ENCODE assay signal across 8 cellular contexts in genomic region chr17:40358323-40359038, GRCh38. TPM values are rescaled to one million over a fixed set of nuclear protein-coding genes. Genes with fewer than 3 reads are reported as not detected.
DNase-seq lines count a peak whose midpoint lies in the region; ATAC-seq and TF ChIP-seq lines count a peak whose summit lies in the region.

No MANE protein-coding gene starts in this region.

- POLR2A ChIA-PET in AG04450 (lab: Yijun Ruan, JAX) = interaction anchor here (0.6 to 1.2 kb wide), 3 partner anchors 47 to 117 kb away, joined by 3 to 7 read pairs (median 6); no protein-coding TSS in a partner anchor

- H3K9me3 Mint-ChIP-seq in brain = peaks cover 0 to 2% (median 0%) of the 10 kb centered on the region in 5 experiments

- H3K27ac Mint-ChIP-seq in brain = peak overlapping the region; percentile 62 to 92 (median 87)

- CTCF ChIA-PET in AG04450 (lab: Charles Lee) = interaction anchor here (0.6 to 5.9 kb wide), 12 partner anchors 55 to 344 kb away, joined by 3 to 44 read pairs (median 4); partner anchors contain the start of gene TOP2A

- H3K4me3 Mint-ChIP-seq in brain = peak overlapping the region; percentile 71 to 77 (median 77)

- H3K27me3 ChIP-seq in AG04450 (ENCODE audit: control insufficient read depth, insufficient read depth, low read length) = no peaks in the 10 kb centered on the region

- peak; percentile 95 for TF ChIP-seq CTCF in AG04450 (IDR thresholded peaks at IDR 0.05; ENCODE audit: low read depth, low read length)
- TF ChIP-seq CTCF in GM20000 (IDR thresholded peaks at IDR 0.05; ENCODE audit: extremely low read depth, missing control alignments) = peak; percentile 84
- peak; percentile 99 for TF ChIP-seq CTCF in VCaP (conservative IDR thresholded peaks at IDR 0.05)
- peak; percentile 96 to 98 for TF ChIP-seq CTCF in brain (conservative IDR thresholded peaks at IDR 0.05)

- peaks cover 46% of the 10 kb centered on the region for H3K4me1 Mint-ChIP-seq in brain

- H3K27ac ChIP-seq in AG04450 (ENCODE audit: low read depth, low read length) (no peak overlapping the region), VCaP (peak overlapping the region; percentile 37)

- H3K27me3 Mint-ChIP-seq in brain = peaks cover 28% of the 10 kb centered on the region

- peaks cover 15% of the 10 kb centered on the region for H3K36me3 Mint-ChIP-seq in brain

- ATAC-seq in GM18868 (IDR thresholded peaks at IDR 0.05; ENCODE audit: unreplicated experiment) = no peak

- no peaks in the 10 kb centered on the region; the same call in 1 of the 2 replicates for H3K9me3 ChIP-seq in AG04450 (ENCODE audit: control insufficient read depth, insufficient read depth, low read length)

- no peak overlapping the region for H3K4me3 ChIP-seq in AG04450 (ENCODE audit: low read depth, low read length)

- DNase-seq in AG04450 (ENCODE audit: low read depth, low spot score) (peak; percentile 67), GM20000 (ENCODE audit: low spot score) (peak; percentile 94), NCI-H2171 treated with DMSO at 0.1 percent for 48 hours (lab: John Stamatoyannopoulos, UW) (peak; percentile 76), hypothalamus (lab: John Stamatoyannopoulos, UW) (peak in 47 of 51 donors; percentile 19 to 92 (median 75)), smooth muscle cell of the brain vasculature (ENCODE audit: low read depth, low spot score) (peak; percentile 67)

RNA-seq across cellular contexts. Expression of gene GJD3, which starts 6.1 kb away (rescaled TPM):
- polyA plus RNA-seq in AG04450 (2011; rRNA removed) (0.41 and 0.97 TPM in 2 replicates), brain (ENCODE audit: insufficient read depth, low read depth, low replicate concordance) (not detected)
- polyA minus RNA-seq in AG04450 (2011; rRNA and poly(A)+ RNA removed) = 0.39 TPM in 1 of 2 replicates, not detected in the other

RNA-seq across cellular contexts. Expression of gene RARA, which starts 49.5 kb away (rescaled TPM):
- polyA plus RNA-seq in AG04450 (2011; rRNA removed) (4.9 and 7.5 TPM in 2 replicates), brain (ENCODE audit: insufficient read depth, low read depth, low replicate concordance) (26.2 TPM)
- 9.7 and 10.2 TPM in 2 replicates for polyA minus RNA-seq in AG04450 (2011; rRNA and poly(A)+ RNA removed)

RNA-seq across cellular contexts. Expression of gene TOP2A, which starts 59.2 kb away (rescaled TPM):
- polyA plus RNA-seq in AG04450 (2011; rRNA removed) (28.2 and 53.5 TPM in 2 replicates), brain (ENCODE audit: insufficient read depth, low read depth, low replicate concordance) (141 TPM)
- polyA minus RNA-seq in AG04450 (2011; rRNA and poly(A)+ RNA removed) = 12.0 and 28.1 TPM in 2 replicates
